In the genomic region with DNA sequence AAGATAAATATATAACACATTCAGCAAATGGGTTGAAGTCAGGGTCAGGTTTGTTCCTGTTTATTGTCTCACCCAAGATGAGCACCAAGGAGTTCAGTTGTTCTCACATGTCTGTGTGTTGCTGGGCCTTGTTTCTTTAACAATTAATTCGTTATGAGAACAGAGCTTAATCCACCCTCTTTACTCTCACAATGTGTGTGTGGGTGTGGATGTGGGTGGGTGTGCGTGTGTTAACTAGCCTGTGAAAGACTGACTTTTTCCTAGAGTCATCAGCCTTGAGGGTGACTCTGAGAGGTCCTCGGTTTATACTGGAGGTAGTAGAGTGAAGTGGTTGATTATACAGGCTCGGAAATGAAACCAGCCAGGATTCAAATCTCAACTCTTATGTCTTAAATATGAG, we compare ENCODE assay signal across 19 cellular contexts.
"Had no signal": no experiment of that assay in that cellular context is flagged by ENCODE, and none has a peak within 500 bp of the region (broad histone marks: within the 10 kb centered on the region; RNA-seq: fewer than 3 reads in every experiment).

No MANE protein-coding gene starts in this region.

- H3K27me3 ChIP-seq: MG63 had no signal

- H3K27ac ChIP-seq: HL-60, RWPE1 had no signal

- DNase-seq: KBM-7, MG63, NCI-H1092, NCI-H1105 treated with DMSO at 0.1 percent for 48 hours, NCI-H1417 treated with DMSO at 0.1 percent for 48 hours, NCI-H146, NCI-H1694 treated with DMSO at 0.1 percent for 48 hours, NCI-H1930, NCI-H2081, NCI-H2107, NCI-H2227 treated with DMSO at 0.1 percent for 48 hours, NCI-H524, NCI-H526 treated with DMSO at 0.1 percent for 48 hours, NCI-H774, SHP77, SK-N-SH, SW 1271 had no signal

- H3K9me3 ChIP-seq: MG63, SK-N-SH had no signal

- H3K36me3 ChIP-seq: MG63 had no signal

- H3K4me3 ChIP-seq: MG63 had no signal
